Comparison of ENCODE assay signal across 19 cellular contexts in the genomic region with DNA sequence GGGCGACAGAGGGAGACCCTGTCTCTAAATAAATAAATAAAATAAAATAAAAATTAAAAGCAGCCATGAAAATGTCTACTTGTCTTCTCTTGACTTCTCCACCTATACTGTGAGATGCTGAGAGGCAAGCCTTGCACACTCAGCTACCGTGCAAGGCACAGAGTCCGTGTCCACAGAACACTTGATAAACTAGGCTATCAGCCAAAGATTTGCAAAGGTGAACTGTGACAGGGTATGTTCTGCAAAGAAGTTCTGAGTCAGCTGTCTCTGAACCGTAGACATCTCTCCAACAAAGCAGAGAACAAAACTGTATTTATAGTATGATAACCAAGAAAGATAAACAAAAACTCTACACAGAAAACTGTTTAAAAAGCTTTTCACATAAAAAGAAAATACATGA. TPM values are rescaled to one million over a fixed set of nuclear protein-coding genes. Genes with fewer than 3 reads are reported as not detected.
DNase-seq lines count a peak whose midpoint lies in the region; ATAC-seq, FAIRE-seq and TF ChIP-seq lines count a peak whose summit lies in the region.
"Had no signal": no experiment of that assay in that cellular context is flagged by ENCODE, and none has a peak within 500 bp of the region (broad histone marks: within the 10 kb centered on the region; RNA-seq: fewer than 3 reads in every experiment).

No MANE protein-coding gene starts in this region.

- no peaks in the 10 kb centered on the region for H3K9me3 Mint-ChIP-seq in type B pancreatic cell
- no peaks in the 10 kb centered on the region for H3K9me3 Mint-ChIP-seq in activated CD8-positive, alpha-beta memory T cell treated with anti-CD3 and anti-CD28 coated beads, Interleukin-2, amount 10 ng/mL, durations not matched to agents 7 days and 5 days (ENCODE audit: low read depth)
- H3K9me3 Mint-ChIP-seq: GM23338 had no signal

- no peak for TF ChIP-seq POLR2A in right lobe of liver (IDR thresholded peaks at IDR 0.05)

- H3K4me3 ChIP-seq in right lobe of liver = no peak overlapping the region
- H3K4me3 ChIP-seq: GM23338 had no signal

- ATAC-seq in Right ventricle myocardium inferior = peak; percentile 69
- ATAC-seq in left ventricle myocardium superior = peak; percentile 80
- ATAC-seq in right lobe of liver = peak; percentile 55 to 88 (median 62)
- ATAC-seq in activated CD8-positive, alpha-beta memory T cell treated with anti-CD3 and anti-CD28 coated beads, Interleukin-2, amount 10 ng/mL, durations not matched to agents 7 days and 5 days = no peak
- ATAC-seq: GM23338 had no signal

- FAIRE-seq in GM19239 (lab: Jason Lieb, UNC) = no peak

- no peak overlapping the region for H3K4me3 Mint-ChIP-seq in type B pancreatic cell
- H3K4me3 Mint-ChIP-seq in activated CD8-positive, alpha-beta memory T cell treated with anti-CD3 and anti-CD28 coated beads, Interleukin-2, amount 10 ng/mL, durations not matched to agents 7 days and 5 days = no peak overlapping the region
- H3K4me3 Mint-ChIP-seq: GM23338 had no signal

- TF ChIP-seq CTCF in right lobe of liver (IDR thresholded peaks at IDR 0.05) = no peak
- TF ChIP-seq CTCF in type B pancreatic cell (conservative IDR thresholded peaks at IDR 0.05) = no peak

- no peaks in the 10 kb centered on the region for H3K36me3 ChIP-seq in right lobe of liver

- CTCF ChIA-PET in activated CD8-positive, alpha-beta memory T cell treated with anti-CD3 and anti-CD28 coated beads, Interleukin-2, amount 10 ng/mL, durations not matched to agents 7 days and 5 days (lab: Charles Lee) = no interaction called here

- intact Hi-C loops in Right ventricle myocardium inferior (cut with DNase I) = loop anchor here (5.0 kb wide), 1 partner anchor 47 kb away; no protein-coding TSS in a partner anchor
- intact Hi-C loops in cardiac septum (cut with DNase I) = no loop called here
- intact Hi-C loops in left ventricle myocardium superior (cut with micrococcal nuclease) = no loop called here
- intact Hi-C loops in right lobe of liver (cut with DNase I) = no loop called here

- H3K27me3 ChIP-seq in right lobe of liver = no peaks in the 10 kb centered on the region

- no peaks in the 10 kb centered on the region for H3K9me3 ChIP-seq in right lobe of liver

- H3K27ac ChIP-seq in right lobe of liver = no peak overlapping the region

- DNase-seq in Right ventricle myocardium inferior (ENCODE audit: missing footprints) (no peak), cardiac septum (ENCODE audit: low spot score) (no peak), left ventricle myocardium superior (no peak), right lobe of liver (no peak), type B pancreatic cell (ENCODE audit: extremely low spot score, unreplicated experiment) (no peak), GM19239 (ENCODE audit: insufficient read length, low spot score) (no peak)
- DNase-seq in activated CD4-positive, alpha-beta T cell treated with anti-CD3 and anti-CD28 coated beads, Interleukin-2, amount 50 U/mL, for 1 hour = no peak
- no peak for DNase-seq in activated CD8-positive, alpha-beta memory T cell treated with anti-CD3 and anti-CD28 coated beads, Interleukin-2, amount 10 ng/mL, durations not matched to agents 7 days and 5 days
- DNase-seq: 8988T, C1 segment of cervical spinal cord, GF-D8, KG1, NCI-H1048, NCI-H146, NCI-H345, NCI-H526 treated with DMSO at 0.1 percent for 48 hours, RPMI8226 had no signal

- H3K27me3 Mint-ChIP-seq in type B pancreatic cell = no peaks in the 10 kb centered on the region
- H3K27me3 Mint-ChIP-seq in activated CD8-positive, alpha-beta memory T cell treated with anti-CD3 and anti-CD28 coated beads, Interleukin-2, amount 10 ng/mL, durations not matched to agents 7 days and 5 days = peaks cover 12% of the 10 kb centered on the region

- H3K4me1 Mint-ChIP-seq in type B pancreatic cell (ENCODE audit: unreplicated experiment) = peaks cover 6% of the 10 kb centered on the region
- no peaks in the 10 kb centered on the region for H3K4me1 Mint-ChIP-seq in activated CD8-positive, alpha-beta memory T cell treated with anti-CD3 and anti-CD28 coated beads, Interleukin-2, amount 10 ng/mL, durations not matched to agents 7 days and 5 days

- 35% methylated on average over 4 of the region's 4 CpGs for WGBS in right lobe of liver (ENCODE audit: insufficient coverage, low coverage, low lambda C conversion rate, missing lambda C conversion rate)

- peaks cover 2% of the 10 kb centered on the region for H3K36me3 Mint-ChIP-seq in type B pancreatic cell
- no peaks in the 10 kb centered on the region for H3K36me3 Mint-ChIP-seq in activated CD8-positive, alpha-beta memory T cell treated with anti-CD3 and anti-CD28 coated beads, Interleukin-2, amount 10 ng/mL, durations not matched to agents 7 days and 5 days

- H3K4me1 ChIP-seq in right lobe of liver = no peaks in the 10 kb centered on the region

- peak overlapping the region; percentile 61 for H3K27ac Mint-ChIP-seq in type B pancreatic cell
- no peak overlapping the region for H3K27ac Mint-ChIP-seq in activated CD8-positive, alpha-beta memory T cell treated with anti-CD3 and anti-CD28 coated beads, Interleukin-2, amount 10 ng/mL, durations not matched to agents 7 days and 5 days
- H3K27ac Mint-ChIP-seq: GM23338 had no signal

RNA-seq across cellular contexts. Expression of a gene that starts 35.5 kb away (rescaled TPM):
- 41.4 TPM for total RNA-seq in Right ventricle myocardium inferior
- total RNA-seq in cardiac septum = 13.9 TPM
- total RNA-seq in left ventricle myocardium superior = 43.5 TPM
- 1 to 10 TPM in 4 of 6 experiments, under 1 TPM in 2; 0.55 to 1.7 (median 1.1) TPM for total RNA-seq in right lobe of liver
- 17.0 and 51.2 TPM in 2 replicates for total RNA-seq in type B pancreatic cell (ENCODE audit: low replicate concordance)
- total RNA-seq in activated CD8-positive, alpha-beta memory T cell treated with anti-CD3 and anti-CD28 coated beads, Interleukin-2, amount 10 ng/mL, durations not matched to agents 7 days and 5 days = not detected
- total RNA-seq: M059J had no signal
